Comparison of ENCODE assay signal across 15 cellular contexts in the genomic region with DNA sequence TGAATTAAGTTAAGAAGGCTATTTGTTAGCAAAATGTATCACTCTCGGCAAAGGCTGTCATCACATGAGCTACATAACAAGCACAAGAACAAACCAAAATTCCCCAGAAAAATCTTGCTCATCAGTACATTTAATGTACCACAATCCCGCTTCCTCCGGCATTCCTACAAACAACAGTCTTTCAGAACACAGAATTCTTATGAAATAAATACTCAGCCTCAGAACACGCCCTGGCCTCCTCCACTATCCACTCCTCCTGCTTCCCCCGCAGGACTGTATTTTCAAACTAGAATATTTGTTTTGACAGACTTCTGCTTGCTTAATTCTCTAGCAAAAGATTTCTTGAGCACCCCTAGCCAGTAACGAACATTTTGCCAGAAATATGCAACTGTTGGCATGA.
DNase-seq lines count a peak whose midpoint lies in the region; ATAC-seq, FAIRE-seq and TF ChIP-seq lines count a peak whose summit lies in the region.
"Had no signal": no experiment of that assay in that cellular context is flagged by ENCODE, and none has a peak within 500 bp of the region (broad histone marks: within the 10 kb centered on the region; RNA-seq: fewer than 3 reads in every experiment).

No MANE protein-coding gene starts in this region.

- ATAC-seq in HG03571 (IDR thresholded peaks at IDR 0.05; ENCODE audit: unreplicated experiment) = no peak
- ATAC-seq: GM23338; K562; stimulated activated memory B cell treated with anti-CD40 and anti-IgM and Interleukin-4, amounts not matched to agents 10 μg/mL and 1 μg/mL and 100 μg/mL, for 72 hours had no signal

- TF ChIP-seq CTCF in esophagus squamous epithelium (IDR thresholded peaks at IDR 0.05) = no peak
- no peak for TF ChIP-seq CTCF in mesothelial cell of epicardium (IDR thresholded peaks at IDR 0.05; ENCODE audit: unreplicated experiment)
- TF ChIP-seq CTCF in thyroid gland (IDR thresholded peaks at IDR 0.05) = no peak

- peak overlapping the region; percentile 80 for H3K27ac Mint-ChIP-seq in mesothelial cell of epicardium
- H3K27ac Mint-ChIP-seq: activated T-helper 1 cell treated with anti-CD3 and anti-CD28 coated beads, Interleukin-12 subunit alpha, Interleukin-12 subunit beta, Interleukin-2, Interleukin-4 antibody, amounts not matched to agents 30 ng/mL and 10 ng/mL and 1 ng/mL, durations not matched to agents 14 hours and 24 hours and 36 hours; GM23338; stimulated activated memory B cell treated with anti-CD40 and anti-IgM and Interleukin-4, amounts not matched to agents 10 μg/mL and 1 μg/mL and 100 μg/mL, for 72 hours had no signal

- H3K27ac ChIP-seq in esophagus squamous epithelium (peak overlapping the region in 3 of 4 donors; percentile 40 to 78 (median 77)), thyroid gland (peak overlapping the region; percentile 78 to 88 (median 80))
- H3K27ac ChIP-seq: RWPE1 had no signal

- no peak overlapping the region for H3K4me3 ChIP-seq in MG63
- no peak overlapping the region for H3K4me3 ChIP-seq in esophagus squamous epithelium
- H3K4me3 ChIP-seq in thyroid gland (replicated peaks in 1 of 3) = no peak overlapping the region
- H3K4me3 ChIP-seq: GM23338, K562 had no signal

- H3K9me3 Mint-ChIP-seq in mesothelial cell of epicardium = no peaks in the 10 kb centered on the region
- H3K9me3 Mint-ChIP-seq: activated T-helper 1 cell treated with anti-CD3 and anti-CD28 coated beads, Interleukin-12 subunit alpha, Interleukin-12 subunit beta, Interleukin-2, Interleukin-4 antibody, amounts not matched to agents 30 ng/mL and 10 ng/mL and 1 ng/mL, durations not matched to agents 14 hours and 24 hours and 36 hours; CD4-positive, CD25-positive, alpha-beta regulatory T cell; GM23338; stimulated activated memory B cell treated with anti-CD40 and anti-IgM and Interleukin-4, amounts not matched to agents 10 μg/mL and 1 μg/mL and 100 μg/mL, for 72 hours had no signal

- no peaks in the 10 kb centered on the region for H3K9me3 ChIP-seq in MG63
- H3K9me3 ChIP-seq in esophagus squamous epithelium = no peaks in the 10 kb centered on the region
- H3K9me3 ChIP-seq in thyroid gland = no peaks in the 10 kb centered on the region

- H3K27me3 Mint-ChIP-seq in mesothelial cell of epicardium (ENCODE audit: low read depth) = no peaks in the 10 kb centered on the region
- H3K27me3 Mint-ChIP-seq: CD4-positive, CD25-positive, alpha-beta regulatory T cell; stimulated activated memory B cell treated with anti-CD40 and anti-IgM and Interleukin-4, amounts not matched to agents 10 μg/mL and 1 μg/mL and 100 μg/mL, for 72 hours had no signal

- H3K4me1 ChIP-seq in esophagus squamous epithelium = peaks cover 31 to 88% (median 35%) of the 10 kb centered on the region in 3 donors
- H3K4me1 ChIP-seq in thyroid gland = peaks cover 73 to 76% of the 10 kb centered on the region in 2 donors

- H3K36me3 ChIP-seq in MG63 = no peaks in the 10 kb centered on the region
- no peaks in the 10 kb centered on the region for H3K36me3 ChIP-seq in esophagus squamous epithelium
- H3K36me3 ChIP-seq in thyroid gland = no peaks in the 10 kb centered on the region

- WGBS in esophagus squamous epithelium, 2 donors = 28 to 37% methylated on average over 6 of the region's 6 CpGs
- WGBS in thyroid gland, 2 donors = 19 to 25% methylated on average over 6 of the region's 6 CpGs

- H3K4me3 Mint-ChIP-seq in mesothelial cell of epicardium = no peak overlapping the region
- H3K4me3 Mint-ChIP-seq: activated T-helper 1 cell treated with anti-CD3 and anti-CD28 coated beads, Interleukin-12 subunit alpha, Interleukin-12 subunit beta, Interleukin-2, Interleukin-4 antibody, amounts not matched to agents 30 ng/mL and 10 ng/mL and 1 ng/mL, durations not matched to agents 14 hours and 24 hours and 36 hours; CD4-positive, CD25-positive, alpha-beta regulatory T cell; GM23338; stimulated activated memory B cell treated with anti-CD40 and anti-IgM and Interleukin-4, amounts not matched to agents 10 μg/mL and 1 μg/mL and 100 μg/mL, for 72 hours had no signal

- no peaks in the 10 kb centered on the region for H3K36me3 Mint-ChIP-seq in mesothelial cell of epicardium

- no peaks in the 10 kb centered on the region for H3K27me3 ChIP-seq in MG63
- no peaks in the 10 kb centered on the region for H3K27me3 ChIP-seq in esophagus squamous epithelium
- no peaks in the 10 kb centered on the region for H3K27me3 ChIP-seq in thyroid gland

- DNase-seq in MG63 = peak; percentile 16
- DNase-seq in esophagus squamous epithelium (lab: John Stamatoyannopoulos, UW) = no peak
- DNase-seq in mesothelial cell of epicardium (ENCODE audit: low spot score in 2 of 2, unreplicated experiment in 2 of 2) = no peak
- DNase-seq in thyroid gland = peak; percentile 60 to 61
- DNase-seq in OCI-M2 (lab: John Stamatoyannopoulos, UW; ENCODE audit: unreplicated experiment) = no peak
- no peak for DNase-seq in RPMI8226
- no peak for DNase-seq in RCC 7860 (ENCODE audit: low spot score)
- DNase-seq: CD4-positive, CD25-positive, alpha-beta regulatory T cell; NCI-H2227 treated with DMSO at 0.1 percent for 48 hours had no signal

- intact Hi-C loops in esophagus squamous epithelium (cut with DNase I) (no loop called here), thyroid gland (cut with DNase I) (no loop called here)

- no peak for TF ChIP-seq POLR2A in esophagus squamous epithelium (IDR thresholded peaks at IDR 0.05)
- TF ChIP-seq POLR2A in thyroid gland (IDR thresholded peaks at IDR 0.05) = peak in 1 of 2 donors; percentile 13

- no peak for FAIRE-seq in RCC 7860 (lab: Jason Lieb, UNC)
- FAIRE-seq: K562 had no signal

- H3K4me1 Mint-ChIP-seq in mesothelial cell of epicardium = peaks cover 90% of the 10 kb centered on the region

Comparison
In these comparisons a context has a peak if more than half of its experiments do, and no peak if none do; other contexts are left out.
1. DNase-seq: peak in MG63 (single experiment) and thyroid gland (2 of 2); none in esophagus squamous epithelium (single experiment), mesothelial cell of epicardium (0 of 2), OCI-M2 (single experiment), RPMI8226 (single experiment) and RCC 7860 (single experiment).